ENCODE assay signal across 1 cellular context in genomic region chr22:19853058-19853878, GRCh38.
TF ChIP-seq lines count a peak whose summit lies in the region.

No MANE protein-coding gene starts in this region.

TF ChIP-seq in HCT116, 20 proteins besides CTCF, POLR2A, EP300 and RAD21 (continued from another document):
- TF ChIP-seq ZBTB33 (IDR thresholded peaks at IDR 0.05; ENCODE audit: extremely low read depth, insufficient replicate concordance, low read length) (no peak), SP1 (IDR thresholded peaks at IDR 0.05; ENCODE audit: low read depth) (no peak)
